In the genomic region with DNA sequence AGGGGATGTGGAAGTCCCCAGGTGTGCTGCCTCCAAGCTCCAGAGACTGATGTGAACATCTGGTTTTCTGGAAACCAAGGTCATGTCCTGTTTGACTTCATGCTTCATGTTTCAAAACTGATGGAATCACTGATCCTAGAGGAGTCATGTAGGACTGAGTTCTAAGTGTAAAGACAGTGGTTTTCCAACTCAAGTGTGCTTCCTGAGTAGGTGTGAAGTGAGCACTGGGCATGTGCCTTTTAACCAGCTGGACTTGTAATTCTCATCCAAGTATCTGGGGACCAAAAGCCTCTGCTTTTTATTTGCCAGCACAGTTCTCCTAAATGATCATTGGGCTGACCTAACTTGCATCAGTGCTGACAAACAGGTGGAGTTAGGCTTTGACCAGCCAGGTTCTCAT, we compare ENCODE assay signal across 1 cellular context.
TF ChIP-seq lines count a peak whose summit lies in the region.

No MANE protein-coding gene starts in this region.

TF ChIP-seq in GM23338, 12 proteins besides CTCF, POLR2A, EP300 and RAD21 (continued from another document):
- TF ChIP-seq, protein P1, sequence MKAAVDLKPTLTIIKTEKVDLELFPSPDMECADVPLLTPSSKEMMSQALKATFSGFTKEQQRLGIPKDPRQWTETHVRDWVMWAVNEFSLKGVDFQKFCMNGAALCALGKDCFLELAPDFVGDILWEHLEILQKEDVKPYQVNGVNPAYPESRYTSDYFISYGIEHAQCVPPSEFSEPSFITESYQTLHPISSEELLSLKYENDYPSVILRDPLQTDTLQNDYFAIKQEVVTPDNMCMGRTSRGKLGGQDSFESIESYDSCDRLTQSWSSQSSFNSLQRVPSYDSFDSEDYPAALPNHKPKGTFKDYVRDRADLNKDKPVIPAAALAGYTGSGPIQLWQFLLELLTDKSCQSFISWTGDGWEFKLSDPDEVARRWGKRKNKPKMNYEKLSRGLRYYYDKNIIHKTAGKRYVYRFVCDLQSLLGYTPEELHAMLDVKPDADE (IDR thresholded peaks at IDR 0.05) = no peak
- TF ChIP-seq, protein P2, sequence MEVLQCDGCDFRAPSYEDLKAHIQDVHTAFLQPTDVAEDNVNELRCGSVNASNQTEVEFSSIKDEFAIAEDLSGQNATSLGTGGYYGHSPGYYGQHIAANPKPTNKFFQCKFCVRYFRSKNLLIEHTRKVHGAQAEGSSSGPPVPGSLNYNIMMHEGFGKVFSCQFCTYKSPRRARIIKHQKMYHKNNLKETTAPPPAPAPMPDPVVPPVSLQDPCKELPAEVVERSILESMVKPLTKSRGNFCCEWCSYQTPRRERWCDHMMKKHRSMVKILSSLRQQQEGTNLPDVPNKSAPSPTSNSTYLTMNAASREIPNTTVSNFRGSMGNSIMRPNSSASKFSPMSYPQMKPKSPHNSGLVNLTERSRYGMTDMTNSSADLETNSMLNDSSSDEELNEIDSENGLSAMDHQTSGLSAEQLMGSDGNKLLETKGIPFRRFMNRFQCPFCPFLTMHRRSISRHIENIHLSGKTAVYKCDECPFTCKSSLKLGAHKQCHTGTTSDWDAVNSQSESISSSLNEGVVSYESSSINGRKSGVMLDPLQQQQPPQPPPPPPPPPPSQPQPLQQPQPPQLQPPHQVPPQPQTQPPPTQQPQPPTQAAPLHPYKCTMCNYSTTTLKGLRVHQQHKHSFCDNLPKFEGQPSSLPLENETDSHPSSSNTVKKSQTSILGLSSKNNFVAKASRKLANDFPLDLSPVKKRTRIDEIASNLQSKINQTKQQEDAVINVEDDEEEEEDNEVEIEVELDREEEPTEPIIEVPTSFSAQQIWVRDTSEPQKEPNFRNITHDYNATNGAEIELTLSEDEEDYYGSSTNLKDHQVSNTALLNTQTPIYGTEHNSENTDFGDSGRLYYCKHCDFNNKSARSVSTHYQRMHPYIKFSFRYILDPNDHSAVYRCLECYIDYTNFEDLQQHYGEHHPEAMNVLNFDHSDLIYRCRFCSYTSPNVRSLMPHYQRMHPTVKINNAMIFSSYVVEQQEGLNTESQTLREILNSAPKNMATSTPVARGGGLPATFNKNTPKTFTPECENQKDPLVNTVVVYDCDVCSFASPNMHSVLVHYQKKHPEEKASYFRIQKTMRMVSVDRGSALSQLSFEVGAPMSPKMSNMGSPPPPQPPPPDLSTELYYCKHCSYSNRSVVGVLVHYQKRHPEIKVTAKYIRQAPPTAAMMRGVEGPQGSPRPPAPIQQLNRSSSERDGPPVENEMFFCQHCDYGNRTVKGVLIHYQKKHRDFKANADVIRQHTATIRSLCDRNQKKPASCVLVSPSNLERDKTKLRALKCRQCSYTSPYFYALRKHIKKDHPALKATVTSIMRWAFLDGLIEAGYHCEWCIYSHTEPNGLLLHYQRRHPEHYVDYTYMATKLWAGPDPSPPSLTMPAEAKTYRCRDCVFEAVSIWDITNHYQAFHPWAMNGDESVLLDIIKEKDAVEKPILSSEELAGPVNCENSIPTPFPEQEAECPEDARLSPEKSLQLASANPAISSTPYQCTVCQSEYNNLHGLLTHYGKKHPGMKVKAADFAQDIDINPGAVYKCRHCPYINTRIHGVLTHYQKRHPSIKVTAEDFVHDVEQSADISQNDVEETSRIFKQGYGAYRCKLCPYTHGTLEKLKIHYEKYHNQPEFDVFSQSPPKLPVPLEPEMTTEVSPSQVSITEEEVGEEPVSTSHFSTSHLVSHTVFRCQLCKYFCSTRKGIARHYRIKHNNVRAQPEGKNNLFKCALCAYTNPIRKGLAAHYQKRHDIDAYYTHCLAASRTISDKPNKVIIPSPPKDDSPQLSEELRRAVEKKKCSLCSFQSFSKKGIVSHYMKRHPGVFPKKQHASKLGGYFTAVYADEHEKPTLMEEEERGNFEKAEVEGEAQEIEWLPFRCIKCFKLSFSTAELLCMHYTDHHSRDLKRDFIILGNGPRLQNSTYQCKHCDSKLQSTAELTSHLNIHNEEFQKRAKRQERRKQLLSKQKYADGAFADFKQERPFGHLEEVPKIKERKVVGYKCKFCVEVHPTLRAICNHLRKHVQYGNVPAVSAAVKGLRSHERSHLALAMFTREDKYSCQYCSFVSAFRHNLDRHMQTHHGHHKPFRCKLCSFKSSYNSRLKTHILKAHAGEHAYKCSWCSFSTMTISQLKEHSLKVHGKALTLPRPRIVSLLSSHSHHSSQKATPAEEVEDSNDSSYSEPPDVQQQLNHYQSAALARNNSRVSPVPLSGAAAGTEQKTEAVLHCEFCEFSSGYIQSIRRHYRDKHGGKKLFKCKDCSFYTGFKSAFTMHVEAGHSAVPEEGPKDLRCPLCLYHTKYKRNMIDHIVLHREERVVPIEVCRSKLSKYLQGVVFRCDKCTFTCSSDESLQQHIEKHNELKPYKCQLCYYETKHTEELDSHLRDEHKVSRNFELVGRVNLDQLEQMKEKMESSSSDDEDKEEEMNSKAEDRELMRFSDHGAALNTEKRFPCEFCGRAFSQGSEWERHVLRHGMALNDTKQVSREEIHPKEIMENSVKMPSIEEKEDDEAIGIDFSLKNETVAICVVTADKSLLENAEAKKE (CRISPR knock-in tag; IDR thresholded peaks at IDR 0.05) = no peak
- TF ChIP-seq CREB1 (CRISPR knock-in tag; IDR thresholded peaks at IDR 0.05; ENCODE audit: low read depth) (no peak), ZNF331 (CRISPR knock-in tag; IDR thresholded peaks at IDR 0.05; ENCODE audit: low read depth) (no peak)
TF ChIP-seq in GM23338: peak in this region for 0.
